In the genomic region with DNA sequence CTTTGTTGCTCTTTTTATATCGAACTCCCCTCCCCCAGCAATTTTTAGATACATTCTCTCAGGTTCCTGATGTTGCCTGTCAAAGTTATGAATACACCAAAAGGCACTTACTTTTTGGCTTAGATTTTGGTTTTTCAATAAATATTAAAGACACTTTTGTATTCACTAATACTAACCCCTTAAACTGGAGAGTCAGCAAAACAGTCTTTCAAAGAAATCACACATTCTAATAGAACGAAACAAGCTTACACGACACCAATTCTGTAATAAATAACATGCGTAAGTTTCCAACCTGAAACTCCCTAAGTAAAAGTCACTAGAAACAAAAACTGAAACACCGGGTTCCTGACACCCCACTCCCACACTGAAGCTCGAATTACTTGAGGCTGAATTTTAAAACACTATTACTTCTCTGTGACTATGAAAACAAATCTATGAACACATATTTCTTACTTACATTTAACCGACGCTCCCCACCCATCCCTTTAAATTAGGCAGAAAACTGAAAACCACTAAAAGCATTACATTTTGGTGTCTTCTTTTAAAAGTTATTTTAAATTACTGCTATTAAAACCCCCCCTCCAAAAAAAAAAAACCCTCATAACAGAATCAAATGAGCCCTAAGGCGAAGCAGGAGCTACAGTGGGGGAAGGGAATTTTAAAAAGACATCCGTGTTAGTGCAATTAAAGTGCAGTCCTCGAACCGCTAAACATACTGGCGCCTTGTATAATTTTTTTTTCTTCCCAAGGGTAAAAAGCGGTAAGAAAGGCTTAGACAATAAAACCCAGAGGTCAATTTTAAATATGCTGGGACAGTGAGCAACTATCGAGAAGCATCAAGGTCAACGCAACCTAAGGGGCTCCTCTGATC, we compare ENCODE assay signal across 8 cellular contexts. TPM values are rescaled to one million over a fixed set of nuclear protein-coding genes. Genes with fewer than 3 reads are reported as not detected.
DNase-seq lines count a peak whose midpoint lies in the region; ATAC-seq and TF ChIP-seq lines count a peak whose summit lies in the region.

No MANE protein-coding gene starts in this region.

- DNase-seq in COR-L47 (lab: John Stamatoyannopoulos, UW) (peak; percentile 26), mammary epithelial cell (peak; percentile 24), left lung (no peak)
- peak; percentile 31 for DNase-seq in stimulated activated naive CD4-positive, alpha-beta T cell treated with Interleukin-2 at 50 U/mL for 16 hours (lab: John Stamatoyannopoulos, UW)

- no peaks in the 10 kb centered on the region for H3K36me3 ChIP-seq in OCI-LY1 (ENCODE audit: insufficient read depth, low read length)
- H3K36me3 ChIP-seq in mammary epithelial cell (ENCODE audit: insufficient read depth, low read length): no peaks in the 10 kb centered on the region
- H3K36me3 ChIP-seq in left lung: no peaks in the 10 kb centered on the region

- no peaks in the 10 kb centered on the region for H4K20me1 ChIP-seq in OCI-LY1 (ENCODE audit: insufficient read depth, low read length)
- no peaks in the 10 kb centered on the region for H4K20me1 ChIP-seq in mammary epithelial cell (ENCODE audit: insufficient read depth, low read length)

- ATAC-seq in GM19438 (IDR thresholded peaks at IDR 0.05; ENCODE audit: low read depth, unreplicated experiment): peak; percentile 37
- ATAC-seq in left lung: peak; percentile 18
- ATAC-seq in HG02970 (IDR thresholded peaks at IDR 0.05; ENCODE audit: low FRiP score, unreplicated experiment): no peak
- ATAC-seq in GM21367 (IDR thresholded peaks at IDR 0.05; ENCODE audit: unreplicated experiment): no peak

- H3K79me2 ChIP-seq in OCI-LY1 (ENCODE audit: insufficient read depth, low read length) (peaks cover 24% of the 10 kb centered on the region), mammary epithelial cell (ENCODE audit: insufficient read depth, low read length) (peaks cover 49% of the 10 kb centered on the region)

- peaks cover 19% of the 10 kb centered on the region for H3K4me1 ChIP-seq in OCI-LY1 (ENCODE audit: insufficient read depth, low read length, severe bottlenecking)
- H3K4me1 ChIP-seq in mammary epithelial cell (ENCODE audit: insufficient read depth, low read length): peaks cover 5% of the 10 kb centered on the region
- H3K4me1 ChIP-seq in left lung: peaks cover 0 to 42% of the 10 kb centered on the region in 2 donors

- H3K27ac ChIP-seq in OCI-LY1 (ENCODE audit: low read depth, low read length, poor library complexity, severe bottlenecking): peak overlapping the region; percentile 63
- H3K27ac ChIP-seq in mammary epithelial cell (ENCODE audit: insufficient read depth, low read depth, low read length): peak overlapping the region; percentile 84
- peak overlapping the region; percentile 98 to 99 for H3K27ac ChIP-seq in left lung

- intact Hi-C loops in mammary epithelial cell (cut with micrococcal nuclease) (loop anchor here (2.0 to 5.0 kb wide), 3 partner anchors 18 to 113 kb away; a partner anchor contains a TSS), left lung (cut with DNase I) (loop anchor here in 1 of 2 donors (10.0 kb wide), 1 partner anchor 80 kb away; a partner anchor contains a TSS)

- TSS peak; percentile 58 for BruUV-seq in mammary epithelial cell (replicated peaks; lab: Mats Ljungman, UMichigan)

- dilution Hi-C loops in mammary epithelial cell (cut with HindIII; ENCODE audit: low sequenced_read_pairs): no loop called here

- H3K27me3 ChIP-seq in OCI-LY1 (ENCODE audit: insufficient read depth, low read length): no peaks in the 10 kb centered on the region
- no peaks in the 10 kb centered on the region for H3K27me3 ChIP-seq in mammary epithelial cell (ENCODE audit: insufficient read depth, low read length)
- no peaks in the 10 kb centered on the region for H3K27me3 ChIP-seq in left lung

- no peak for TF ChIP-seq CTCF in OCI-LY1 (IDR thresholded peaks at IDR 0.05; ENCODE audit: low read length)
- no peak for TF ChIP-seq CTCF in mammary epithelial cell (conservative IDR thresholded peaks at IDR 0.05 in 1 of 2, IDR thresholded peaks at IDR 0.05 in 1 of 2; ENCODE audit: extremely low read depth in 1 of 2, insufficient read depth in 1 of 2, low read depth in 1 of 2, low read length in 2 of 2)
- no peak for TF ChIP-seq CTCF in left lung (IDR thresholded peaks at IDR 0.05)

- H3K4me3 ChIP-seq in OCI-LY1 (ENCODE audit: low read depth, low read length, poor library complexity, severe bottlenecking): peak overlapping the region; percentile 83
- H3K4me3 ChIP-seq in mammary epithelial cell (replicated peaks in 1 of 3; ENCODE audit: insufficient read depth in 1 of 3, low read depth in 2 of 3, low read length in 3 of 3): peak overlapping the region; percentile 66 to 95 (median 90)
- H3K4me3 ChIP-seq in left lung: peak overlapping the region; percentile 74

- CTCF ChIA-PET in mammary epithelial cell (lab: Charles Lee; ENCODE audit: low non-redundant PET): no interaction called here

- in situ Hi-C loops in mammary epithelial cell (cut with MboI; ENCODE audit: low sequenced_read_pairs in 2 of 2): no loop called here

- H2AFZ ChIP-seq in OCI-LY1 (ENCODE audit: low read length) (0 out of 2 replicates have a peak overlapping the region, but pooled peaks have one; percentile 17), mammary epithelial cell (ENCODE audit: low read depth, low read length) (peak overlapping the region; percentile 98)

- H3K4me2 ChIP-seq in OCI-LY1 (ENCODE audit: low read length) (peak overlapping the region; percentile 71), mammary epithelial cell (ENCODE audit: insufficient read depth, low read depth, low read length) (peak overlapping the region; percentile 90)

- 2% methylated on average over 13 of the region's 16 CpGs for WGBS in mammary epithelial cell (ENCODE audit: low coverage, missing lambda C conversion rate)

- H3F3A ChIP-seq in OCI-LY1 (ENCODE audit: insufficient read depth, low read length): no peaks in the 10 kb centered on the region

- peak overlapping the region; percentile 86 for H3K9ac ChIP-seq in OCI-LY1 (ENCODE audit: low read length)
- peak overlapping the region; percentile 89 for H3K9ac ChIP-seq in mammary epithelial cell (ENCODE audit: insufficient read depth, low read length)

- H3K9me3 ChIP-seq in OCI-LY1 (ENCODE audit: low read length): no peaks in the 10 kb centered on the region
- no peaks in the 10 kb centered on the region for H3K9me3 ChIP-seq in mammary epithelial cell (replicated peaks; ENCODE audit: insufficient read depth, low read length)
- H3K9me3 ChIP-seq in left lung: no peaks in the 10 kb centered on the region

- H3K9me2 ChIP-seq in OCI-LY1 (ENCODE audit: low read depth, low read length): no peaks in the 10 kb centered on the region

RNA-seq across cellular contexts. Expression of a gene that starts 0.9 kb away (rescaled TPM):
- total RNA-seq in mammary epithelial cell (100 to 1,000 TPM in 1 of 2 donors, 10 to 100 TPM in 1; 76.8 to 107 TPM), left lung (100 to 1,000 TPM; 114 to 172 TPM)
- 32.0 TPM for polyA plus RNA-seq in mammary epithelial cell
- 57.2 TPM for polyA minus RNA-seq in mammary epithelial cell

Comparison
In these comparisons a context has a peak if more than half of its experiments do, and no peak if none do; other contexts are left out.
1. DNase-seq: peak in COR-L47 (single experiment), mammary epithelial cell (single experiment) and stimulated activated naive CD4-positive, alpha-beta T cell treated with Interleukin-2 at 50 U/mL for 16 hours (single experiment); none in left lung (0 of 2).
2. ATAC-seq: peak in GM19438 (single experiment) and left lung (single experiment); none in HG02970 (single experiment) and GM21367 (single experiment).
3. Peak in every context shown above with its lines, with median percentiles within 50 percentile points of each other: H3K27ac ChIP-seq and H3K4me3 ChIP-seq.